In the genomic region with DNA sequence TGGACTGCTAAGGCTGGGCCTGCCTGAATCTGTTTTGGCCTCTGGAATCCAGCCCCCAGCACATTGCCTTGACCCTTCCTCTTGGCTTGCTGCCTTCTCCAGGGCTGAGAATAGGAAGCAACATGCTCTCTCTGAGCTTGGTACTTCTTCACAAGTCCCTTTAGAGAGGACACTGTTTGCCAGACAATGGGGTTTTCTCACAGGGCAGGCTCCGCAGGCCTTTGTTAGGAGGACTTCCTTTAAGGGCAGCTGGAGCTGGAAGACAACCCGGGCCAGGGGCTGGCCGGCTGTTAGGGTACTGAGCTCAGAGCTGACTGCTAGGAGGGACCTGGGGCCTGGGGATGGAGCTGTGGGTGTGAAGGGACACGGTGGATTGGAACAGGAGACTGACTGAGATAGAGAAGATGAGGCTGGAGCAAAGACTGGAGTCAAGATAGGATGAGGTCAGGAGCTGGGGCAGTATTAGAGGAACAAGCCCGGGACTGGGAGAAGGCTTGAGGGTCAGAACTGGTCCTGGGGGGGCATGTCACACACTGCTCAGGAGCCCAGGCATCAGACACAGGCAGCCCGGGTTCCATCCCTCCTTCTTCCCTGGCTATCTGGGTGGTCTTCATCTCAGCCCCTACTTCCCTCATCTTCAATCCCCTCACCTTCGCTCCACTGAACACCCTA, we compare ENCODE assay signal across 18 cellular contexts. TPM values are rescaled to one million over a fixed set of nuclear protein-coding genes. Genes with fewer than 3 reads are reported as not detected.
"Had no signal": no experiment of that assay in that cellular context is flagged by ENCODE, and none has a peak within 500 bp of the region (broad histone marks: within the 10 kb centered on the region; RNA-seq: fewer than 3 reads in every experiment).

No MANE protein-coding gene starts in this region.

- H3K36me3 Mint-ChIP-seq: brain; stimulated activated effector memory CD8-positive, alpha-beta T cell treated with anti-CD3 and anti-CD28 coated beads, Interleukin-12 subunit alpha, Interleukin-12 subunit beta, amount 100 ng/mL, for 72 hours had no signal

- H3K27ac Mint-ChIP-seq: activated CD8-positive, alpha-beta T cell treated with anti-CD3 and anti-CD28 coated beads for 36 hours; activated naive CD4-positive, alpha-beta T cell treated with anti-CD3 and anti-CD28 coated beads for 36 hours; activated T-helper 17 cell treated with anti-CD3 and anti-CD28 coated beads, Interleukin-2, amount 50 U/mL, for 72 hours; stimulated activated effector memory CD8-positive, alpha-beta T cell treated with anti-CD3 and anti-CD28 coated beads, Interleukin-12 subunit alpha, Interleukin-12 subunit beta, amount 100 ng/mL, for 72 hours; T-helper 2 cell treated with Interferon-gamma antibody and Interleukin-4, amounts not matched to agents 5 μg/mL and 100 μg/mL, for 36 hours had no signal

- H3K4me3 Mint-ChIP-seq: activated CD8-positive, alpha-beta T cell treated with anti-CD3 and anti-CD28 coated beads for 36 hours; activated naive CD4-positive, alpha-beta T cell treated with anti-CD3 and anti-CD28 coated beads for 36 hours; activated T-helper 17 cell treated with anti-CD3 and anti-CD28 coated beads, Interleukin-2, amount 50 U/mL, for 72 hours; brain; stimulated activated effector memory CD8-positive, alpha-beta T cell treated with anti-CD3 and anti-CD28 coated beads, Interleukin-12 subunit alpha, Interleukin-12 subunit beta, amount 100 ng/mL, for 72 hours; T-helper 2 cell treated with Interferon-gamma antibody and Interleukin-4, amounts not matched to agents 5 μg/mL and 100 μg/mL, for 36 hours had no signal

- H3K9me3 ChIP-seq: right lobe of liver, SK-N-SH had no signal

- H3K4me3 ChIP-seq: lung, right lobe of liver, smooth muscle cell had no signal

- H3K9me3 Mint-ChIP-seq: activated CD8-positive, alpha-beta T cell treated with anti-CD3 and anti-CD28 coated beads for 36 hours; activated naive CD4-positive, alpha-beta T cell treated with anti-CD3 and anti-CD28 coated beads for 36 hours; activated T-helper 17 cell treated with anti-CD3 and anti-CD28 coated beads, Interleukin-2, amount 50 U/mL, for 72 hours; stimulated activated effector memory CD8-positive, alpha-beta T cell treated with anti-CD3 and anti-CD28 coated beads, Interleukin-12 subunit alpha, Interleukin-12 subunit beta, amount 100 ng/mL, for 72 hours; T-helper 2 cell treated with Interferon-gamma antibody and Interleukin-4, amounts not matched to agents 5 μg/mL and 100 μg/mL, for 36 hours had no signal

- DNase-seq: activated CD4-positive, alpha-beta T cell treated with anti-CD3 and anti-CD28 coated beads for 48 hours; activated CD8-positive, alpha-beta T cell treated with anti-CD3 and anti-CD28 coated beads for 36 hours; activated naive CD4-positive, alpha-beta T cell treated with anti-CD3 and anti-CD28 coated beads for 36 hours; activated T-cell treated with anti-CD3 and anti-CD28 coated beads, Interleukin-2, amount 50 U/mL, for 1 hour; cortex of kidney; effector CD8-positive, alpha-beta T cell; foreskin keratinocyte; glutamatergic neuron; islet precursor cell; right lobe of liver; SK-N-SH; stimulated activated CD4-positive, alpha-beta T cell treated with anti-CD3 and anti-CD28 coated beads, Interleukin-4, amount 100 ng/mL, for 24 hours had no signal

- ATAC-seq: activated CD8-positive, alpha-beta T cell treated with anti-CD3 and anti-CD28 coated beads for 36 hours; activated T-helper 17 cell treated with anti-CD3 and anti-CD28 coated beads, Interleukin-2, amount 50 U/mL, for 72 hours; foreskin keratinocyte; right lobe of liver; stimulated activated effector memory CD8-positive, alpha-beta T cell treated with anti-CD3 and anti-CD28 coated beads, Interleukin-12 subunit alpha, Interleukin-12 subunit beta, amount 100 ng/mL, for 72 hours had no signal

- H3K27ac ChIP-seq: foreskin keratinocyte, right lobe of liver had no signal

- H3K36me3 ChIP-seq: right lobe of liver had no signal

- H3K4me1 ChIP-seq: foreskin keratinocyte had no signal

RNA-seq across cellular contexts. Expression of a gene that starts 5.4 kb away (rescaled TPM):
- total RNA-seq: activated CD8-positive, alpha-beta T cell treated with anti-CD3 and anti-CD28 coated beads for 36 hours; activated naive CD4-positive, alpha-beta T cell treated with anti-CD3 and anti-CD28 coated beads for 36 hours; activated T-helper 17 cell treated with anti-CD3 and anti-CD28 coated beads, Interleukin-2, amount 50 U/mL, for 72 hours; foreskin keratinocyte had no signal
